20 cellular contexts compared by ENCODE assay signal in the genomic region with DNA sequence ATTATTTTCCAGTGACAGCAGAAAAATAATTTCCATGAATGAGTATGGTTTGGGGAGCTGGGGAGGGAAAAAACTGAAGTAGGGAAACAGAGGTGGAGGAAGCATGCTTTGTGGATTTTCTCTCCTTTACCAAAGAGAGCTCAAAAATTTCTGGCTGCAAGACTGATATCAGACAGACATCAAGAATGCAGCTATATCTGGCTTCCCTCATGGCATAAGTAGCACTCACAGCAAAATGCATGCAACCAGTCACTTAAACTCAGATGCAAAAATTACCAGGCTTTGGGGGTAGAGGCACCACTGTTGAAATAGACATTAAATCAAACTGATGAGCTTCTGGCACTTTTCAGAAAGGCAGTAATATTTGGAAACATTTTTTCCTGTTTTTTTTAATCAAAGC.
DNase-seq lines count a peak whose midpoint lies in the region; TF ChIP-seq lines count a peak whose summit lies in the region.
"Had no signal": no experiment of that assay in that cellular context is flagged by ENCODE, and none has a peak within 500 bp of the region (broad histone marks: within the 10 kb centered on the region; RNA-seq: fewer than 3 reads in every experiment).

No MANE protein-coding gene starts in this region.

- H3K27ac Mint-ChIP-seq in endodermal cell (peak overlapping the region; percentile 65), CD14-positive monocyte (no peak overlapping the region)
- H3K27ac Mint-ChIP-seq: CD4-positive, CD25-positive, alpha-beta regulatory T cell had no signal

- H3K4me3 Mint-ChIP-seq in endodermal cell (no peak overlapping the region), CD14-positive monocyte (no peak overlapping the region)
- H3K4me3 Mint-ChIP-seq: CD4-positive, CD25-positive, alpha-beta regulatory T cell had no signal

- TF ChIP-seq CTCF in endodermal cell (conservative IDR thresholded peaks at IDR 0.05) (no peak), CD14-positive monocyte (IDR thresholded peaks at IDR 0.05) (no peak)

- H3K4me1 Mint-ChIP-seq in endodermal cell (peaks cover 77% of the 10 kb centered on the region), CD14-positive monocyte (no peaks in the 10 kb centered on the region)

- no peaks in the 10 kb centered on the region for H3K27me3 ChIP-seq in endodermal cell (ENCODE audit: control insufficient read depth, insufficient read depth, low read length, poor library complexity, severe bottlenecking)
- no peaks in the 10 kb centered on the region for H3K27me3 ChIP-seq in subcutaneous abdominal adipose tissue (ENCODE audit: control insufficient read depth in 5 of 5, insufficient read depth in 4 of 5, low read length in 5 of 5)

- no peaks in the 10 kb centered on the region for H3K9me3 ChIP-seq in SK-N-MC (ENCODE audit: low read depth, low read length)
- H3K9me3 ChIP-seq in endodermal cell (ENCODE audit: control insufficient read depth, low read length): no peaks in the 10 kb centered on the region
- no peaks in the 10 kb centered on the region for H3K9me3 ChIP-seq in subcutaneous abdominal adipose tissue (ENCODE audit: control insufficient read depth in 5 of 5, low read length in 5 of 5)

- H3K27me3 Mint-ChIP-seq in endodermal cell (ENCODE audit: insufficient read depth) (no peaks in the 10 kb centered on the region), CD14-positive monocyte (ENCODE audit: low read depth in 3 of 3) (peaks cover 6 to 16% (median 13%) of the 10 kb centered on the region in 3 donors)

- peak overlapping the region; percentile 57 for H3K4me3 ChIP-seq in SK-N-MC
- no peak overlapping the region for H3K4me3 ChIP-seq in endodermal cell (ENCODE audit: low read length)
- H3K4me3 ChIP-seq in subcutaneous abdominal adipose tissue (ENCODE audit: low read depth in 1 of 5, low read length in 5 of 5): no peak overlapping the region
- H3K4me3 ChIP-seq: GM12878 had no signal

- H3K36me3 Mint-ChIP-seq in endodermal cell (ENCODE audit: low read depth): peaks cover 2% of the 10 kb centered on the region
- H3K36me3 Mint-ChIP-seq in CD14-positive monocyte: no peaks in the 10 kb centered on the region
- H3K36me3 Mint-ChIP-seq: CD4-positive, CD25-positive, alpha-beta regulatory T cell had no signal

- no peak overlapping the region for H3K9ac ChIP-seq in SK-N-MC (ENCODE audit: insufficient read length)
- H3K9ac ChIP-seq in endodermal cell (ENCODE audit: extremely low read depth, low read length, poor library complexity, severe bottlenecking): no peak overlapping the region
- H3K9ac ChIP-seq in subcutaneous abdominal adipose tissue (ENCODE audit: low read length in 5 of 5): peak overlapping the region in 1 of 5 donors; percentile 28
- H3K9ac ChIP-seq: KMS-11 had no signal

- H3K9me3 Mint-ChIP-seq in endodermal cell (no peaks in the 10 kb centered on the region), CD14-positive monocyte (peaks cover 0 to 2% (median 0%) of the 10 kb centered on the region in 7 donors)

- intact Hi-C loops in CD14-positive monocyte (cut with micrococcal nuclease): no loop called here

- H3K27ac ChIP-seq in SK-N-MC: peak overlapping the region; percentile 90
- H3K27ac ChIP-seq in endodermal cell (ENCODE audit: low read depth, low read length): no peak overlapping the region
- peak overlapping the region; percentile 71 for H3K27ac ChIP-seq in subcutaneous abdominal adipose tissue (ENCODE audit: low read depth, low read length)
- H3K27ac ChIP-seq: 22Rv1, KMS-11 had no signal

- H3K4me1 ChIP-seq in endodermal cell (ENCODE audit: control insufficient read depth, insufficient read depth, low read length) (peaks cover 24% of the 10 kb centered on the region), subcutaneous abdominal adipose tissue (ENCODE audit: control insufficient read depth in 5 of 5, insufficient read depth in 5 of 5, low read length in 5 of 5) (peaks cover 0 to 32% (median 24%) of the 10 kb centered on the region in 5 donors)

- peak; percentile 34 for DNase-seq in DMS 273 (lab: John Stamatoyannopoulos, UW; ENCODE audit: unreplicated experiment)
- DNase-seq in DMS 273 treated with DMSO at 0.1 percent for 48 hours (lab: John Stamatoyannopoulos, UW): no peak
- no peak for DNase-seq in SK-N-MC (ENCODE audit: low read depth, low spot score)
- no peak for DNase-seq in endodermal cell
- DNase-seq in NCI-H2227 treated with DMSO at 0.1 percent for 48 hours (lab: John Stamatoyannopoulos, UW): no peak
- DNase-seq in CD14-positive monocyte (ENCODE audit: low spot score): no peak
- DNase-seq in effector CD4-positive, alpha-beta T cell: no peak
- DNase-seq: CD4-positive, CD25-positive, alpha-beta regulatory T cell; COR-L47; DMS53; EL; MV-4-11; NCI-H187 treated with DMSO at 0.1 percent for 48 hours; NCI-H446 treated with DMSO at 0.1 percent for 48 hours; NCI-H748 treated with DMSO at 0.1 percent for 48 hours; SHP77 treated with DMSO at 0.1 percent for 48 hours had no signal

- H3K36me3 ChIP-seq in SK-N-MC (ENCODE audit: insufficient read depth, low read length): no peaks in the 10 kb centered on the region
- peaks cover 22% of the 10 kb centered on the region for H3K36me3 ChIP-seq in endodermal cell (ENCODE audit: control insufficient read depth, insufficient read depth, low read length)
- H3K36me3 ChIP-seq in subcutaneous abdominal adipose tissue (ENCODE audit: control insufficient read depth in 5 of 5, insufficient read depth in 5 of 5, low read length in 5 of 5): no peaks in the 10 kb centered on the region
